Comparison of ENCODE assay signal across 28 cellular contexts in genomic region chr2:239625913-239626734, GRCh38.
DNase-seq lines count a peak whose midpoint lies in the region; ATAC-seq, FAIRE-seq and TF ChIP-seq lines count a peak whose summit lies in the region.
"Had no signal": no experiment of that assay in that cellular context is flagged by ENCODE, and none has a peak within 500 bp of the region (broad histone marks: within the 10 kb centered on the region; RNA-seq: fewer than 3 reads in every experiment).

No MANE protein-coding gene starts in this region.

- H3K27ac Mint-ChIP-seq in T-helper 1 cell treated with Interleukin-12 subunit alpha and Interleukin-12 subunit beta and Interleukin-4 antibody, amounts not matched to agents 30 μg/mL and 1 μg/mL, for 36 hours: peak overlapping the region; percentile 18
- H3K27ac Mint-ChIP-seq in immature natural killer cell: peak overlapping the region; percentile 39 to 96 (median 87)
- no peak overlapping the region for H3K27ac Mint-ChIP-seq in stimulated activated memory B cell treated with anti-CD40 and anti-IgM and Interleukin-4, amounts not matched to agents 10 μg/mL and 1 μg/mL and 100 μg/mL, for 72 hours
- H3K27ac Mint-ChIP-seq: activated B cell treated with CpG ODN at 0.5 μM for 24 hours; activated naive CD8-positive, alpha-beta T cell treated with anti-CD3 and anti-CD28 coated beads, Interleukin-2, amount 10 ng/mL, durations not matched to agents 7 days and 5 days; stimulated activated naive CD8-positive, alpha-beta T cell treated with anti-CD3 and anti-CD28 coated beads, Interleukin-15, Interleukin-2, amounts not matched to agents 100 ng/mL and 50 ng/mL, for 24 hours had no signal

- peak; percentile 38 for ATAC-seq in stimulated activated memory B cell treated with anti-CD40 and anti-IgM and Interleukin-4, amounts not matched to agents 10 μg/mL and 1 μg/mL and 100 μg/mL, for 72 hours
- ATAC-seq: gastroesophageal sphincter had no signal

- H3K27me3 Mint-ChIP-seq in T-helper 1 cell treated with Interleukin-12 subunit alpha and Interleukin-12 subunit beta and Interleukin-4 antibody, amounts not matched to agents 30 μg/mL and 1 μg/mL, for 36 hours (ENCODE audit: low read depth): no peaks in the 10 kb centered on the region
- peaks cover 14 to 25% (median 22%) of the 10 kb centered on the region in 3 donors for H3K27me3 Mint-ChIP-seq in immature natural killer cell (ENCODE audit: low read depth in 3 of 3)
- peaks cover 35% of the 10 kb centered on the region for H3K27me3 Mint-ChIP-seq in stimulated activated memory B cell treated with anti-CD40 and anti-IgM and Interleukin-4, amounts not matched to agents 10 μg/mL and 1 μg/mL and 100 μg/mL, for 72 hours
- H3K27me3 Mint-ChIP-seq: stimulated activated naive CD8-positive, alpha-beta T cell treated with anti-CD3 and anti-CD28 coated beads, Interleukin-15, Interleukin-2, amounts not matched to agents 100 ng/mL and 50 ng/mL, for 24 hours had no signal

- intact Hi-C loops in breast epithelium (cut with DNase I; ENCODE audit: low total_unique reads): no loop called here

- TF ChIP-seq CTCF in breast epithelium (IDR thresholded peaks at IDR 0.05) (no peak), GM10266 (IDR thresholded peaks at IDR 0.05; ENCODE audit: control insufficient read depth, insufficient read depth, low read depth, missing control alignments) (no peak)

- DNase-seq in activated CD8-positive, alpha-beta memory T cell treated with anti-CD3 and anti-CD28 coated beads for 24 hours: peak; percentile 54
- DNase-seq in activated CD8-positive, alpha-beta memory T cell treated with anti-CD3 and anti-CD28 coated beads, Interleukin-2, amount 50 U/mL, for 48 hours: no peak
- DNase-seq in immature natural killer cell (peak; percentile 71 to 82 (median 75)), GM12891 (ENCODE audit: insufficient read length, low spot score) (no peak), breast epithelium (ENCODE audit: low spot score in 2 of 2) (no peak), GM10266 (ENCODE audit: extremely low spot score) (no peak)
- DNase-seq: activated B cell treated with CpG ODN at 0.5 μM for 24 hours; activated CD4-positive, alpha-beta T cell treated with anti-CD3 and anti-CD28 coated beads, Interleukin-2, amount 50 U/mL, for 4 hours; activated naive CD8-positive, alpha-beta T cell treated with anti-CD3 and anti-CD28 coated beads, Interleukin-2, amount 10 ng/mL, durations not matched to agents 7 days and 5 days; activated T-cell treated with anti-CD3 and anti-CD28 coated beads, Interleukin-2, amount 50 U/mL, for 48 hours; esophagus squamous epithelium; NCI-H1436; NCI-H2107; NCI-H510A treated with DMSO at 0.1 percent for 48 hours; occipital lobe; RPMI8226; SK-N-SH; stimulated activated CD4-positive, alpha-beta T cell treated with anti-CD3 and anti-CD28 coated beads, Interleukin-4, amount 100 ng/mL, for 24 hours had no signal

- H3K4me3 Mint-ChIP-seq in T-helper 1 cell treated with Interleukin-12 subunit alpha and Interleukin-12 subunit beta and Interleukin-4 antibody, amounts not matched to agents 30 μg/mL and 1 μg/mL, for 36 hours: no peak overlapping the region
- peak overlapping the region; percentile 50 to 84 (median 66) for H3K4me3 Mint-ChIP-seq in immature natural killer cell
- no peak overlapping the region for H3K4me3 Mint-ChIP-seq in stimulated activated memory B cell treated with anti-CD40 and anti-IgM and Interleukin-4, amounts not matched to agents 10 μg/mL and 1 μg/mL and 100 μg/mL, for 72 hours
- H3K4me3 Mint-ChIP-seq: activated B cell treated with CpG ODN at 0.5 μM for 24 hours; activated naive CD8-positive, alpha-beta T cell treated with anti-CD3 and anti-CD28 coated beads, Interleukin-2, amount 10 ng/mL, durations not matched to agents 7 days and 5 days; stimulated activated naive CD8-positive, alpha-beta T cell treated with anti-CD3 and anti-CD28 coated beads, Interleukin-15, Interleukin-2, amounts not matched to agents 100 ng/mL and 50 ng/mL, for 24 hours had no signal

- no peaks in the 10 kb centered on the region for H3K4me1 ChIP-seq in breast epithelium
- H3K4me1 ChIP-seq: tibial nerve had no signal

- H3K4me3 ChIP-seq in breast epithelium: no peak overlapping the region
- H3K4me3 ChIP-seq: esophagus squamous epithelium, gastroesophageal sphincter, lung, tibial nerve had no signal

- no peaks in the 10 kb centered on the region for H3K36me3 ChIP-seq in breast epithelium
- H3K36me3 ChIP-seq: esophagus squamous epithelium, gastroesophageal sphincter, tibial nerve had no signal

- TF ChIP-seq POLR2A in GM12891 (IDR thresholded peaks at IDR 0.05; ENCODE audit: low read depth, low read length) (no peak), breast epithelium (IDR thresholded peaks at IDR 0.05) (no peak)

- H3K4me1 Mint-ChIP-seq in T-helper 1 cell treated with Interleukin-12 subunit alpha and Interleukin-12 subunit beta and Interleukin-4 antibody, amounts not matched to agents 30 μg/mL and 1 μg/mL, for 36 hours (ENCODE audit: low read depth): peaks cover 27% of the 10 kb centered on the region
- H3K4me1 Mint-ChIP-seq in immature natural killer cell: peaks cover 86 to 89% of the 10 kb centered on the region in 2 donors
- no peaks in the 10 kb centered on the region for H3K4me1 Mint-ChIP-seq in stimulated activated memory B cell treated with anti-CD40 and anti-IgM and Interleukin-4, amounts not matched to agents 10 μg/mL and 1 μg/mL and 100 μg/mL, for 72 hours
- H3K4me1 Mint-ChIP-seq: activated B cell treated with CpG ODN at 0.5 μM for 24 hours had no signal

- no peaks in the 10 kb centered on the region for H3K27me3 ChIP-seq in breast epithelium
- H3K27me3 ChIP-seq: esophagus squamous epithelium, gastroesophageal sphincter, tibial nerve had no signal

- H3K9me3 ChIP-seq in breast epithelium: no peaks in the 10 kb centered on the region
- H3K9me3 ChIP-seq: esophagus squamous epithelium, gastroesophageal sphincter, SK-N-SH, tibial nerve had no signal

- no peaks in the 10 kb centered on the region for H3K36me3 Mint-ChIP-seq in T-helper 1 cell treated with Interleukin-12 subunit alpha and Interleukin-12 subunit beta and Interleukin-4 antibody, amounts not matched to agents 30 μg/mL and 1 μg/mL, for 36 hours (ENCODE audit: low read depth)
- H3K36me3 Mint-ChIP-seq in immature natural killer cell: no peaks in the 10 kb centered on the region
- no peaks in the 10 kb centered on the region for H3K36me3 Mint-ChIP-seq in stimulated activated memory B cell treated with anti-CD40 and anti-IgM and Interleukin-4, amounts not matched to agents 10 μg/mL and 1 μg/mL and 100 μg/mL, for 72 hours
- H3K36me3 Mint-ChIP-seq: activated naive CD8-positive, alpha-beta T cell treated with anti-CD3 and anti-CD28 coated beads, Interleukin-2, amount 10 ng/mL, durations not matched to agents 7 days and 5 days had no signal

- no peak overlapping the region for H3K27ac ChIP-seq in breast epithelium
- H3K27ac ChIP-seq: esophagus squamous epithelium, gastroesophageal sphincter, tibial nerve had no signal

- no peak for FAIRE-seq in GM12891 (lab: Jason Lieb, UNC)
- FAIRE-seq: colon, D721Med, GM18507, keratinocyte had no signal

- H3K9me3 Mint-ChIP-seq in T-helper 1 cell treated with Interleukin-12 subunit alpha and Interleukin-12 subunit beta and Interleukin-4 antibody, amounts not matched to agents 30 μg/mL and 1 μg/mL, for 36 hours: no peaks in the 10 kb centered on the region
- H3K9me3 Mint-ChIP-seq in immature natural killer cell: peaks cover 0 to 2% (median 0%) of the 10 kb centered on the region in 6 donors
- H3K9me3 Mint-ChIP-seq in stimulated activated memory B cell treated with anti-CD40 and anti-IgM and Interleukin-4, amounts not matched to agents 10 μg/mL and 1 μg/mL and 100 μg/mL, for 72 hours: no peaks in the 10 kb centered on the region
- H3K9me3 Mint-ChIP-seq: activated B cell treated with CpG ODN at 0.5 μM for 24 hours; activated naive CD8-positive, alpha-beta T cell treated with anti-CD3 and anti-CD28 coated beads, Interleukin-2, amount 10 ng/mL, durations not matched to agents 7 days and 5 days; stimulated activated naive CD8-positive, alpha-beta T cell treated with anti-CD3 and anti-CD28 coated beads, Interleukin-15, Interleukin-2, amounts not matched to agents 100 ng/mL and 50 ng/mL, for 24 hours had no signal

TF ChIP-seq in GM12891, 5 proteins besides CTCF, POLR2A, EP300 and RAD21:
- TF ChIP-seq POLR2AphosphoS5 (IDR thresholded peaks at IDR 0.05; ENCODE audit: low read depth, low read length) (no peak), POU2F2 (IDR thresholded peaks at IDR 0.05; ENCODE audit: low read depth, low read length) (no peak), PAX5 (IDR thresholded peaks at IDR 0.05; ENCODE audit: insufficient read depth, low read length, severe bottlenecking) (no peak), SPI1 (IDR thresholded peaks at IDR 0.05; ENCODE audit: low read depth, low read length) (no peak), TAF1 (IDR thresholded peaks at IDR 0.05; ENCODE audit: low read depth, low read length) (no peak)

Comparison
In these comparisons a context has a peak if more than half of its experiments do, and no peak if none do; other contexts are left out.
1. DNase-seq: peak in activated CD8-positive, alpha-beta memory T cell treated with anti-CD3 and anti-CD28 coated beads for 24 hours (single experiment) and immature natural killer cell (3 of 3); none in activated CD8-positive, alpha-beta memory T cell treated with anti-CD3 and anti-CD28 coated beads, Interleukin-2, amount 50 U/mL, for 48 hours (single experiment), GM12891 (single experiment), breast epithelium (0 of 2) and GM10266 (single experiment).
2. H3K4me3 Mint-ChIP-seq: peak in immature natural killer cell (5 of 5); none in T-helper 1 cell treated with Interleukin-12 subunit alpha and Interleukin-12 subunit beta and Interleukin-4 antibody, amounts not matched to agents 30 μg/mL and 1 μg/mL, for 36 hours (single experiment) and stimulated activated memory B cell treated with anti-CD40 and anti-IgM and Interleukin-4, amounts not matched to agents 10 μg/mL and 1 μg/mL and 100 μg/mL, for 72 hours (single experiment).